7 cellular contexts compared by ENCODE assay signal in genomic region chr2:4763009-4763408, GRCh38.
DNase-seq lines count a peak whose midpoint lies in the region; ATAC-seq and TF ChIP-seq lines count a peak whose summit lies in the region.

No MANE protein-coding gene starts in this region.

- CTCF ChIA-PET in HEK293T (lab: Yijun Ruan, JAX) = interaction anchor here (0.9 kb wide), 1 partner anchor 1039 kb away, joined by 3 read pairs; no protein-coding TSS in a partner anchor

- ATAC-seq in HG03439 (IDR thresholded peaks at IDR 0.05; ENCODE audit: unreplicated experiment) = no peak

- H3K27me3 ChIP-seq in WERI-Rb-1 (ENCODE audit: insufficient read depth, low read depth, severe bottlenecking) = no peaks in the 10 kb centered on the region
- no peaks in the 10 kb centered on the region for H3K27me3 ChIP-seq in neural cell (ENCODE audit: insufficient read depth, low read depth, low read length)
- H3K27me3 ChIP-seq in HAP-1 (ENCODE audit: low read depth) = no peaks in the 10 kb centered on the region

- POLR2A ChIA-PET in HEK293T (lab: Yijun Ruan, JAX) = no interaction called here

- no peaks in the 10 kb centered on the region for H3K9me3 ChIP-seq in WERI-Rb-1 (ENCODE audit: severe bottlenecking)
- no peaks in the 10 kb centered on the region for H3K9me3 ChIP-seq in neural cell (ENCODE audit: low read length)
- no peaks in the 10 kb centered on the region for H3K9me3 ChIP-seq in HAP-1

- TF ChIP-seq CTCF in WERI-Rb-1 (IDR thresholded peaks at IDR 0.05; ENCODE audit: low read depth, low read length) (peak; percentile 81), neural cell (IDR thresholded peaks at IDR 0.05; ENCODE audit: poor library complexity, severe bottlenecking) (peak; percentile 68)

- no peak overlapping the region for H3K4me2 ChIP-seq in neural cell (ENCODE audit: low read length)

- no peak overlapping the region for H3K9ac ChIP-seq in neural cell (ENCODE audit: low read length)

- no peaks in the 10 kb centered on the region for H3F3A ChIP-seq in neural cell (ENCODE audit: insufficient read depth, low read length, poor library complexity, severe bottlenecking)

- DNase-seq in HEK293T (ENCODE audit: extremely low spot score) (peak; percentile 7), NCI-H187 (lab: John Stamatoyannopoulos, UW) (peak; percentile 46 to 69), WERI-Rb-1 (peak; percentile 80), HAP-1 (ENCODE audit: low spot score in 2 of 2) (no peak), T1000 (lab: John Stamatoyannopoulos, UW) (no peak)

- H3K4me1 ChIP-seq in HAP-1 = no peaks in the 10 kb centered on the region

- in situ Hi-C loops in HAP-1 (cut with MboI; ENCODE audit: low sequenced_read_pairs) = no loop called here

- H3K36me3 ChIP-seq in WERI-Rb-1 = no peaks in the 10 kb centered on the region
- H3K36me3 ChIP-seq in neural cell (ENCODE audit: insufficient read depth, low read length) = no peaks in the 10 kb centered on the region
- H3K36me3 ChIP-seq in HAP-1 (replicated peaks) = no peaks in the 10 kb centered on the region

- no peaks in the 10 kb centered on the region for H3K79me2 ChIP-seq in neural cell (replicated peaks; ENCODE audit: insufficient read depth, low read length)

- H3K27ac ChIP-seq in WERI-Rb-1 (no peak overlapping the region), neural cell (ENCODE audit: low read length) (no peak overlapping the region)

- H2AFZ ChIP-seq in neural cell (ENCODE audit: low read depth, low read length) = no peak overlapping the region

- no peaks in the 10 kb centered on the region for H3K9me2 ChIP-seq in neural cell (ENCODE audit: insufficient read depth, low read length)

- TF ChIP-seq RAD21 in neural cell (conservative IDR thresholded peaks at IDR 0.05) = peak; percentile 77

- H3K4me3 ChIP-seq in WERI-Rb-1 (ENCODE audit: low read depth, low read length) = no peak overlapping the region
- H3K4me3 ChIP-seq in neural cell (ENCODE audit: low read length) = no peak overlapping the region
- no peak overlapping the region for H3K4me3 ChIP-seq in HAP-1

- H4K20me1 ChIP-seq in neural cell (ENCODE audit: insufficient read depth) = no peaks in the 10 kb centered on the region

- no peak for TF ChIP-seq EP300 in neural cell (conservative IDR thresholded peaks at IDR 0.05; ENCODE audit: poor library complexity, severe bottlenecking)

TF ChIP-seq in HEK293T, 16 proteins besides CTCF, POLR2A, EP300 and RAD21:
- TF ChIP-seq CTBP1 (IDR thresholded peaks at IDR 0.05; ENCODE audit: borderline replicate concordance) (no peak), NFRKB (IDR thresholded peaks at IDR 0.05) (no peak), HDGF (IDR thresholded peaks at IDR 0.05; ENCODE audit: borderline replicate concordance) (no peak), TARDBP (IDR thresholded peaks at IDR 0.05) (no peak)

TF ChIP-seq in neural cell, 6 proteins besides CTCF, POLR2A, EP300 and RAD21:
- TF ChIP-seq REST (IDR thresholded peaks at IDR 0.05; ENCODE audit: borderline replicate concordance) (no peak), TAF1 (IDR thresholded peaks at IDR 0.05; ENCODE audit: low read depth) (no peak), SMC3 (conservative IDR thresholded peaks at IDR 0.05; ENCODE audit: poor library complexity) (peak; percentile 68), EZH2 (IDR thresholded peaks at IDR 0.05; ENCODE audit: borderline replicate concordance, insufficient read depth, low read length, poor library complexity, severe bottlenecking) (no peak)
TF ChIP-seq in neural cell: peak in this region for 1.

Comparison
In these comparisons a context has a peak if more than half of its experiments do, and no peak if none do; other contexts are left out.
1. DNase-seq: peak in HEK293T (single experiment), NCI-H187 (2 of 2) and WERI-Rb-1 (single experiment); none in HAP-1 (0 of 2) and T1000 (single experiment).